In the genomic region with DNA sequence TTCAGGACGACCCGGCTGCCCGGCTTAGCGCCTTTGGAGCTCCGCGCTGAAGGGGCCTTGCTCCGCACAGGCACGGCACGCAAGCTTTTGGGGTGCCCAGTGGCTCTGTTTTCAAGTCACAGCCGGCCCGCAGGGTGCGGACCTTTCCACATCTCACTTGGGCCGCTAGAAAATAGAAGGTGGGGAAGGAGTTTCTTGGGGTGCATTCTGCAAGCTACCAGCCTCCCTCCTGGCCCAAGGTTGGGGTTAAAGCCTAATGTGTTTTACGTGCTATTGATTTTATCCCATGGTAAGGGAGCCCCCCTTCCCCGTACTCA, we compare ENCODE assay signal across 8 cellular contexts. TPM values are rescaled to one million over a fixed set of nuclear protein-coding genes. Genes with fewer than 3 reads are reported as not detected.
DNase-seq lines count a peak whose midpoint lies in the region; ATAC-seq and TF ChIP-seq lines count a peak whose summit lies in the region.

No MANE protein-coding gene starts in this region.

- no peak for ATAC-seq in activated CD8-positive, alpha-beta memory T cell treated with anti-CD3 and anti-CD28 coated beads, Interleukin-2, amount 10 ng/mL, durations not matched to agents 7 days and 5 days
- ATAC-seq in HG03039 (IDR thresholded peaks at IDR 0.05; ENCODE audit: unreplicated experiment) = no peak

- H3K27ac ChIP-seq in MM.1S (ENCODE audit: low read length) (peak overlapping the region; percentile 93), dorsolateral prefrontal cortex (peak overlapping the region in 57 of 59 donors; percentile 57 to 98 (median 93))

- no peaks in the 10 kb centered on the region for H3K9me3 ChIP-seq in MM.1S (replicated peaks; ENCODE audit: insufficient read depth, low read length)

- H3K4me1 Mint-ChIP-seq in activated CD8-positive, alpha-beta memory T cell treated with anti-CD3 and anti-CD28 coated beads, Interleukin-2, amount 10 ng/mL, durations not matched to agents 7 days and 5 days = peaks cover 28% of the 10 kb centered on the region
- H3K4me1 Mint-ChIP-seq in nephron = peaks cover 24% of the 10 kb centered on the region

- no peaks in the 10 kb centered on the region for H3K36me3 ChIP-seq in MM.1S (replicated peaks; ENCODE audit: insufficient read depth, low read length)

- no peaks in the 10 kb centered on the region for H3K27me3 Mint-ChIP-seq in activated CD8-positive, alpha-beta memory T cell treated with anti-CD3 and anti-CD28 coated beads, Interleukin-2, amount 10 ng/mL, durations not matched to agents 7 days and 5 days
- no peaks in the 10 kb centered on the region for H3K27me3 Mint-ChIP-seq in nephron (ENCODE audit: low read depth)

- H3K9ac ChIP-seq in MM.1S (ENCODE audit: low read length) = peak overlapping the region; percentile 93

- peaks cover 10% of the 10 kb centered on the region for H3K36me3 Mint-ChIP-seq in activated CD8-positive, alpha-beta memory T cell treated with anti-CD3 and anti-CD28 coated beads, Interleukin-2, amount 10 ng/mL, durations not matched to agents 7 days and 5 days
- peaks cover 9% of the 10 kb centered on the region for H3K36me3 Mint-ChIP-seq in nephron (ENCODE audit: low read depth)

- H3K79me2 ChIP-seq in MM.1S (ENCODE audit: low read length) = peaks cover 24% of the 10 kb centered on the region

- TF ChIP-seq CTCF in MM.1S (IDR thresholded peaks at IDR 0.05; ENCODE audit: low read length) = no peak
- TF ChIP-seq CTCF in dorsolateral prefrontal cortex (IDR thresholded peaks at IDR 0.05 in 54 of 56, conservative IDR thresholded peaks at IDR 0.05 in 2 of 56; ENCODE audit: low read depth in 1 of 56, partially characterized antibody in 56 of 56) = no peak
- TF ChIP-seq CTCF in nephron (IDR thresholded peaks at IDR 0.05; ENCODE audit: unreplicated experiment in 3 of 3) = no peak

- H3K27me3 ChIP-seq in MM.1S (replicated peaks; ENCODE audit: insufficient read depth, low read length) (no peaks in the 10 kb centered on the region), dorsolateral prefrontal cortex (no peaks in the 10 kb centered on the region)

- H3K4me3 ChIP-seq in MM.1S (ENCODE audit: low read length) = peak overlapping the region; percentile 89
- peak overlapping the region; percentile 73 to 100 (median 96) for H3K4me3 ChIP-seq in dorsolateral prefrontal cortex

- no peaks in the 10 kb centered on the region for H3K9me2 ChIP-seq in MM.1S (replicated peaks; ENCODE audit: insufficient read depth, low read length)

- H2AFZ ChIP-seq in MM.1S (ENCODE audit: low read length) = peak overlapping the region; percentile 100

- H3K4me1 ChIP-seq in MM.1S (ENCODE audit: low read length) = peaks cover 8% of the 10 kb centered on the region; the same call in 1 of the 2 replicates

- intact Hi-C loops in dorsolateral prefrontal cortex (cut with DNase I) = loop anchor here (1.0 to 5.0 kb wide), 4 partner anchors 149 to 169 kb away; a partner anchor contains a TSS

- DNase-seq in activated CD8-positive, alpha-beta memory T cell treated with anti-CD3 and anti-CD28 coated beads, Interleukin-2, amount 10 ng/mL, durations not matched to agents 7 days and 5 days = no peak
- DNase-seq in activated CD8-positive, alpha-beta memory T cell treated with anti-CD3 and anti-CD28 coated beads for 24 hours = no peak
- DNase-seq in MM.1S = no peak
- peak in 3 of 10 donors; percentile 13 to 31 (median 23) for DNase-seq in dorsolateral prefrontal cortex
- DNase-seq in globus pallidus (ENCODE audit: low spot score) = no peak
- no peak for DNase-seq in midbrain (lab: John Stamatoyannopoulos, UW)

- H4K20me1 ChIP-seq in MM.1S (ENCODE audit: insufficient read depth, low read length) = no peaks in the 10 kb centered on the region

- H3F3A ChIP-seq in MM.1S (ENCODE audit: insufficient read depth, low read length) = peaks cover 4% of the 10 kb centered on the region; the same call in 1 of the 2 replicates

- peak overlapping the region; percentile 84 for H3K4me3 Mint-ChIP-seq in activated CD8-positive, alpha-beta memory T cell treated with anti-CD3 and anti-CD28 coated beads, Interleukin-2, amount 10 ng/mL, durations not matched to agents 7 days and 5 days
- peak overlapping the region; percentile 91 to 94 (median 93) for H3K4me3 Mint-ChIP-seq in nephron

- H3K4me2 ChIP-seq in MM.1S (ENCODE audit: low read depth, low read length) = peak overlapping the region; percentile 87

- H3K9me3 Mint-ChIP-seq in activated CD8-positive, alpha-beta memory T cell treated with anti-CD3 and anti-CD28 coated beads, Interleukin-2, amount 10 ng/mL, durations not matched to agents 7 days and 5 days (ENCODE audit: low read depth) = no peaks in the 10 kb centered on the region
- H3K9me3 Mint-ChIP-seq in nephron = no peaks in the 10 kb centered on the region

- CTCF ChIA-PET in activated CD8-positive, alpha-beta memory T cell treated with anti-CD3 and anti-CD28 coated beads, Interleukin-2, amount 10 ng/mL, durations not matched to agents 7 days and 5 days (lab: Charles Lee) = interaction anchor here (0.8 to 1.8 kb wide), 3 partner anchors 138 to 172 kb away, joined by 3 to 5 read pairs (median 4); no protein-coding TSS in a partner anchor

- peak overlapping the region; percentile 83 for H3K27ac Mint-ChIP-seq in activated CD8-positive, alpha-beta memory T cell treated with anti-CD3 and anti-CD28 coated beads, Interleukin-2, amount 10 ng/mL, durations not matched to agents 7 days and 5 days
- peak overlapping the region; percentile 27 to 73 (median 58) for H3K27ac Mint-ChIP-seq in nephron

RNA-seq across cellular contexts. Expression of a gene that starts 0.6 kb away (rescaled TPM):
- total RNA-seq in activated CD8-positive, alpha-beta memory T cell treated with anti-CD3 and anti-CD28 coated beads, Interleukin-2, amount 10 ng/mL, durations not matched to agents 7 days and 5 days = 10 to 100 TPM; 13.6 to 14.3 TPM
- total RNA-seq in dorsolateral prefrontal cortex = 10 to 100 TPM; 15.4 to 35.2 (median 26.2) TPM

RNA-seq across cellular contexts. Expression of a gene that starts 0.6 kb away (rescaled TPM):
- 10 to 100 TPM; 11.4 to 15.8 TPM for total RNA-seq in activated CD8-positive, alpha-beta memory T cell treated with anti-CD3 and anti-CD28 coated beads, Interleukin-2, amount 10 ng/mL, durations not matched to agents 7 days and 5 days
- total RNA-seq in dorsolateral prefrontal cortex = 10 to 100 TPM in 119 of 120 experiments, 1 to 10 TPM in 1; 9.7 to 30.3 (median 19.4) TPM
